25 cellular contexts compared by ENCODE assay signal in the genomic region with DNA sequence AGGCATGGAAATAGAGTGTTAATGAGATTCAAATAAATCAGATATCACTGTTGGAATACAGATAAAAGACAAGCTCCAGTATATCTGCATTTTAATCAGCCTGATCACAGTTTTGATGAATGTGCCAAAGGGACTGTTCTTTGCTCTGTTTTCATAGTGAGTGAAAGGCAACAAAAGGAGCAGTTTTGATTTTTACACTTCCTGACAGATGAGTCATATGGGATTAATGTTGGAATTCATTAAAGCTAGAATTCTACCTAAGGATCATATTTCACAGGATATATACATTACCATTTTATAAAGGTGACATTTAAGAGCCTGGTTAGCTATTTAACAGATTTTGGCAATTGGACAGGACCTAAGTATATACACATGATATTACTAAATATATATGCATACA.
A peak's percentile ranks its signal among the peaks of the same experiment; 100 is the strongest.
DNase-seq lines count a peak whose midpoint lies in the region; ATAC-seq and TF ChIP-seq lines count a peak whose summit lies in the region.
"Had no signal": no experiment of that assay in that cellular context is flagged by ENCODE, and none has a peak within 500 bp of the region (broad histone marks: within the 10 kb centered on the region; RNA-seq: fewer than 3 reads in every experiment).

No MANE protein-coding gene starts in this region.

- intact Hi-C loops in MCF 10A (cut with micrococcal nuclease) (no loop called here), breast epithelium (cut with DNase I; ENCODE audit: low total_unique reads) (no loop called here)

- TF ChIP-seq EP300 in gastroesophageal sphincter (IDR thresholded peaks at IDR 0.05) = no peak

- H3K36me3 Mint-ChIP-seq in MCF 10A (ENCODE audit: insufficient read depth, unreplicated experiment) = no peaks in the 10 kb centered on the region
- H3K36me3 Mint-ChIP-seq: naive thymus-derived CD8-positive, alpha-beta T cell; T-cell had no signal

- H3K9me3 ChIP-seq in breast epithelium = no peaks in the 10 kb centered on the region
- no peaks in the 10 kb centered on the region for H3K9me3 ChIP-seq in SK-N-MC (ENCODE audit: low read depth, low read length)
- no peaks in the 10 kb centered on the region for H3K9me3 ChIP-seq in gastroesophageal sphincter
- H3K9me3 ChIP-seq: BLaER1, ovary, right atrium auricular region, SJSA1, transverse colon had no signal

- peaks cover 6% of the 10 kb centered on the region for H3K4me1 Mint-ChIP-seq in MCF 10A (ENCODE audit: insufficient read depth, unreplicated experiment)
- H3K4me1 Mint-ChIP-seq: naive thymus-derived CD8-positive, alpha-beta T cell; T-cell had no signal

- CTCF ChIA-PET in MCF 10A (lab: Yijun Ruan, JAX) = no interaction called here

- TF ChIP-seq POLR2A in breast epithelium (IDR thresholded peaks at IDR 0.05) (no peak), gastroesophageal sphincter (IDR thresholded peaks at IDR 0.05) (no peak)

- H3K4me1 ChIP-seq in breast epithelium = no peaks in the 10 kb centered on the region
- no peaks in the 10 kb centered on the region for H3K4me1 ChIP-seq in gastroesophageal sphincter
- H3K4me1 ChIP-seq: BLaER1, right atrium auricular region, SJSA1, transverse colon had no signal

- H3K27me3 ChIP-seq in breast epithelium (no peaks in the 10 kb centered on the region), gastroesophageal sphincter (no peaks in the 10 kb centered on the region)
- H3K27me3 ChIP-seq: BLaER1, cardiac muscle cell, ovary, right atrium auricular region, SJSA1, transverse colon had no signal

- H3K4me3 ChIP-seq in breast epithelium = no peak overlapping the region
- H3K4me3 ChIP-seq in SK-N-MC = no peak overlapping the region
- H3K4me3 ChIP-seq in gastroesophageal sphincter = no peak overlapping the region
- H3K4me3 ChIP-seq: BLaER1, cardiac muscle cell, ovary, right atrium auricular region, SJSA1, transverse colon had no signal

- POLR2A ChIA-PET in MCF 10A (lab: Yijun Ruan, JAX) = no interaction called here

- BruUV-seq in MCF 10A (replicated peaks; lab: Mats Ljungman, UMichigan) = no TSS peak

- peaks cover 20% of the 10 kb centered on the region for H3K27me3 Mint-ChIP-seq in MCF 10A (ENCODE audit: insufficient read depth, unreplicated experiment)
- H3K27me3 Mint-ChIP-seq: naive thymus-derived CD8-positive, alpha-beta T cell; T-cell had no signal

- no peak for TF ChIP-seq CTCF in MCF 10A (IDR thresholded peaks at IDR 0.05; ENCODE audit: unreplicated experiment)
- no peak for TF ChIP-seq CTCF in breast epithelium (IDR thresholded peaks at IDR 0.05)
- no peak for TF ChIP-seq CTCF in gastroesophageal sphincter (IDR thresholded peaks at IDR 0.05)

- H3K9me3 Mint-ChIP-seq in MCF 10A (ENCODE audit: unreplicated experiment) = no peaks in the 10 kb centered on the region

- H3K27ac ChIP-seq in breast epithelium (no peak overlapping the region), SK-N-MC (peak overlapping the region; percentile 14; the same call in 1 of the 2 replicates), gastroesophageal sphincter (no peak overlapping the region)
- H3K27ac ChIP-seq: BLaER1, cardiac muscle cell, ovary, right atrium auricular region, SJSA1, transverse colon had no signal

- DNase-seq in MCF 10A (ENCODE audit: unreplicated experiment) (peak; percentile 45), breast epithelium (ENCODE audit: low spot score in 2 of 2) (no peak), SK-N-MC (ENCODE audit: low read depth, low spot score) (no peak), glomerular visceral epithelial cell (ENCODE audit: extremely low spot score) (peak; percentile 2), DMS153 (lab: John Stamatoyannopoulos, UW) (no peak), NCI-H510A (lab: John Stamatoyannopoulos, UW) (no peak)
- no peak for DNase-seq in effector CD8-positive, alpha-beta T cell (lab: John Stamatoyannopoulos, UW)
- DNase-seq: activated CD4-positive, alpha-beta T cell treated with anti-CD3 and anti-CD28 coated beads, Interleukin-2, amount 50 U/mL, for 4 hours; activated CD4-positive, CD25-positive, alpha-beta regulatory T cell; activated naive CD4-positive, alpha-beta T cell treated with Interleukin-2 at 50 U/mL for 16 hours; activated T-cell treated with anti-CD3 and anti-CD28 coated beads, Interleukin-2, amount 50 U/mL, for 72 hours; cortex of kidney; midbrain; naive thymus-derived CD8-positive, alpha-beta T cell; NCI-H1436 treated with DMSO at 0.1 percent for 48 hours; NCI-H524 treated with DMSO at 0.1 percent for 48 hours; ovary; stimulated activated CD4-positive, alpha-beta T cell treated with anti-CD3 and anti-CD28 coated beads, Interleukin-2, amount 100 ng/mL, for 24 hours; T-cell; transverse colon had no signal

- H3K9ac ChIP-seq in SK-N-MC (ENCODE audit: insufficient read length) = no peak overlapping the region
- H3K9ac ChIP-seq: BLaER1 had no signal

- ATAC-seq in gastroesophageal sphincter = no peak
- ATAC-seq: activated T-cell treated with anti-CD3 and anti-CD28 coated beads, Interleukin-2, amount 50 U/mL, for 72 hours; naive thymus-derived CD8-positive, alpha-beta T cell; T-cell had no signal

- H3K4me3 Mint-ChIP-seq in MCF 10A (ENCODE audit: unreplicated experiment) = no peak overlapping the region
- H3K4me3 Mint-ChIP-seq: activated T-cell treated with anti-CD3 and anti-CD28 coated beads, Interleukin-2, amount 50 U/mL, for 72 hours; naive thymus-derived CD8-positive, alpha-beta T cell; T-cell had no signal

- H3K36me3 ChIP-seq in breast epithelium (no peaks in the 10 kb centered on the region), SK-N-MC (ENCODE audit: insufficient read depth, low read length) (no peaks in the 10 kb centered on the region), gastroesophageal sphincter (no peaks in the 10 kb centered on the region)
- H3K36me3 ChIP-seq: BLaER1, cardiac muscle cell, ovary, right atrium auricular region, SJSA1, transverse colon had no signal

- no peak overlapping the region for H3K27ac Mint-ChIP-seq in MCF 10A (ENCODE audit: low read depth, unreplicated experiment)
- H3K27ac Mint-ChIP-seq: activated T-cell treated with anti-CD3 and anti-CD28 coated beads, Interleukin-2, amount 50 U/mL, for 72 hours; naive thymus-derived CD8-positive, alpha-beta T cell; T-cell had no signal

Comparison
In these comparisons a context has a peak if more than half of its experiments do, and no peak if none do; other contexts are left out.
1. DNase-seq: peak in MCF 10A (single experiment) and glomerular visceral epithelial cell (single experiment); none in breast epithelium (0 of 2), SK-N-MC (single experiment), DMS153 (single experiment), NCI-H510A (single experiment) and effector CD8-positive, alpha-beta T cell (single experiment).